21 cellular contexts compared by ENCODE assay signal in genomic region chrX:97322401-97322800, GRCh38.
DNase-seq lines count a peak whose midpoint lies in the region; ATAC-seq and TF ChIP-seq lines count a peak whose summit lies in the region.
"Had no signal": no experiment of that assay in that cellular context is flagged by ENCODE, and none has a peak within 500 bp of the region (broad histone marks: within the 10 kb centered on the region; RNA-seq: fewer than 3 reads in every experiment).

No MANE protein-coding gene starts in this region.

- no peaks in the 10 kb centered on the region for H4K20me1 ChIP-seq in GM23248 (ENCODE audit: insufficient read depth)
- H4K20me1 ChIP-seq in PC-3 (ENCODE audit: low read length), result no peaks in the 10 kb centered on the region
- H4K20me1 ChIP-seq: BLaER1 had no signal

- TF ChIP-seq CTCF in PC-3 (conservative IDR thresholded peaks at IDR 0.05; ENCODE audit: low read depth, low read length) (no peak), CD14-positive monocyte (IDR thresholded peaks at IDR 0.05) (no peak)

- H3K4me3 ChIP-seq in GM23248, result no peak overlapping the region
- no peak overlapping the region for H3K4me3 ChIP-seq in PC-3 (ENCODE audit: low read length)
- H3K4me3 ChIP-seq: BLaER1, K562 had no signal

- H3K4me2 ChIP-seq in GM23248 (ENCODE audit: unreplicated experiment), result no peak overlapping the region
- no peak overlapping the region for H3K4me2 ChIP-seq in PC-3 (ENCODE audit: low read length)
- H3K4me2 ChIP-seq: BLaER1 had no signal

- POLR2A ChIA-PET in PC-3 (lab: Charles Lee; ENCODE audit: unreplicated experiment), result no interaction called here

- intact Hi-C loops in PC-3 (cut with micrococcal nuclease), result no loop called here
- intact Hi-C loops in CD14-positive monocyte (cut with micrococcal nuclease), result no loop called here

- no peak overlapping the region for H3K9ac ChIP-seq in GM23248
- H3K9ac ChIP-seq in PC-3 (ENCODE audit: low read length), result no peak overlapping the region
- H3K9ac ChIP-seq: BLaER1 had no signal

- ATAC-seq in PC-3 (peak; percentile 62), GM18870 (IDR thresholded peaks at IDR 0.05; ENCODE audit: unreplicated experiment) (no peak)
- ATAC-seq: K562, Panc1, SK-N-SH treated with all-trans-retinoic acid at 6 μM for 48 hours had no signal

- peaks cover 1 to 3% of the 10 kb centered on the region in 2 donors for H3K36me3 Mint-ChIP-seq in CD14-positive monocyte
- H3K36me3 Mint-ChIP-seq: CD4-positive, alpha-beta memory T cell had no signal

- H3F3A ChIP-seq in GM23248 (ENCODE audit: insufficient read depth) (no peaks in the 10 kb centered on the region), PC-3 (ENCODE audit: low read length, unreplicated experiment) (no peaks in the 10 kb centered on the region)

- no peaks in the 10 kb centered on the region for H3K27me3 ChIP-seq in GM23248 (replicated peaks; ENCODE audit: insufficient read depth)
- H3K27me3 ChIP-seq in PC-3 (ENCODE audit: low read length), result no peaks in the 10 kb centered on the region

- H3K27ac ChIP-seq in GM23248, result no peak overlapping the region
- no peak overlapping the region for H3K27ac ChIP-seq in PC-3 (ENCODE audit: low read length)
- H3K27ac ChIP-seq: BLaER1 had no signal

- peak; percentile 11 for DNase-seq in GM23248
- peak; percentile 37 for DNase-seq in PC-3
- DNase-seq in fibroblast of gingiva (ENCODE audit: low read depth), result peak; percentile 1
- DNase-seq in renal cortical epithelial cell (ENCODE audit: low read depth), result peak; percentile 51
- DNase-seq in CD14-positive monocyte (ENCODE audit: low spot score), result no peak
- no peak for DNase-seq in amniotic stem cell (lab: John Stamatoyannopoulos, UW)
- DNase-seq: Calu3; CD4-positive, alpha-beta memory T cell; NCI-H1105; NCI-H146; NCI-H2029 treated with DMSO at 0.1 percent for 48 hours; NCI-H226; NCI-H510A treated with DMSO at 0.1 percent for 48 hours; NCI-H748 treated with DMSO at 0.1 percent for 48 hours; NK-92 treated with Interleukin-12 subunit alpha and Interleukin-12 subunit beta, amount 100 ng/mL, for 24 hours; SIG-M5 had no signal

- in situ Hi-C loops in GM23248 (cut with MboI), result no loop called here

- no peaks in the 10 kb centered on the region for H3K79me2 ChIP-seq in GM23248 (ENCODE audit: insufficient read depth)
- no peaks in the 10 kb centered on the region for H3K79me2 ChIP-seq in PC-3 (ENCODE audit: low read length)

- peaks cover 0 to 3% (median 0%) of the 10 kb centered on the region in 3 donors for H3K27me3 Mint-ChIP-seq in CD14-positive monocyte (ENCODE audit: low read depth in 3 of 3)
- H3K27me3 Mint-ChIP-seq: CD4-positive, alpha-beta memory T cell had no signal

- H2AFZ ChIP-seq in GM23248 (no peak overlapping the region), PC-3 (ENCODE audit: low read length) (no peak overlapping the region)

- H3K9me3 Mint-ChIP-seq in CD14-positive monocyte, result peaks cover 0 to 3% (median 0%) of the 10 kb centered on the region in 7 donors
- H3K9me3 Mint-ChIP-seq: CD4-positive, alpha-beta memory T cell had no signal

- no TSS peak for BruUV-seq in PC-3 (replicated peaks; lab: Mats Ljungman, UMichigan)

- no peaks in the 10 kb centered on the region for H3K36me3 ChIP-seq in GM23248 (ENCODE audit: low read depth)
- no peaks in the 10 kb centered on the region for H3K36me3 ChIP-seq in PC-3 (ENCODE audit: low read depth, low read length)
- H3K36me3 ChIP-seq: BLaER1 had no signal

- CTCF ChIA-PET in PC-3 (lab: Charles Lee), result interaction anchor here (0.7 kb wide), 1 partner anchor 371 kb away, joined by 3 read pairs; no protein-coding TSS in a partner anchor

- H3K9me2 ChIP-seq in GM23248 (ENCODE audit: insufficient read depth) (no peaks in the 10 kb centered on the region), PC-3 (replicated peaks; ENCODE audit: low read length) (no peaks in the 10 kb centered on the region)

- H3K27ac Mint-ChIP-seq in CD14-positive monocyte, result no peak overlapping the region
- H3K27ac Mint-ChIP-seq: CD4-positive, alpha-beta memory T cell had no signal

- no peak overlapping the region for H3K4me3 Mint-ChIP-seq in CD14-positive monocyte
- H3K4me3 Mint-ChIP-seq: CD4-positive, alpha-beta memory T cell had no signal

- H3K4me1 ChIP-seq in GM23248 (ENCODE audit: insufficient read depth) (no peaks in the 10 kb centered on the region), PC-3 (ENCODE audit: insufficient read depth, low read length) (peaks cover 6% of the 10 kb centered on the region)

- H3K9me3 ChIP-seq in GM23248 (ENCODE audit: low read depth) (no peaks in the 10 kb centered on the region), PC-3 (ENCODE audit: low read length) (no peaks in the 10 kb centered on the region)
- H3K9me3 ChIP-seq: BLaER1 had no signal

- H3K4me1 Mint-ChIP-seq in CD14-positive monocyte, result no peaks in the 10 kb centered on the region
- H3K4me1 Mint-ChIP-seq: CD4-positive, alpha-beta memory T cell had no signal

Comparison
In these comparisons a context has a peak if more than half of its experiments do, and no peak if none do; other contexts are left out.
1. DNase-seq: peak in GM23248 (single experiment), PC-3 (single experiment), fibroblast of gingiva (single experiment) and renal cortical epithelial cell (single experiment); none in CD14-positive monocyte (single experiment) and amniotic stem cell (single experiment).